1 cellular context compared by ENCODE assay signal in genomic region chr6:142353690-142354089, GRCh38.
TF ChIP-seq lines count a peak whose summit lies in the region.

No MANE protein-coding gene starts in this region.

TF ChIP-seq in HEK293, 187 proteins besides CTCF, POLR2A, EP300 and RAD21 (continued from another document):
- TF ChIP-seq ATF2 (tag by site-specific recombination; IDR thresholded peaks at IDR 0.05; ENCODE audit: low read depth) (peak; percentile 89), ZNF629 (tag by site-specific recombination; IDR thresholded peaks at IDR 0.05) (peak; percentile 47; the same call in 1 of the 2 replicates), ZBTB17 (tag by site-specific recombination; IDR thresholded peaks at IDR 0.05) (no peak), ZNF274 (IDR thresholded peaks at IDR 0.05; ENCODE audit: low read length) (no peak), ZNF274 (tag by site-specific recombination; IDR thresholded peaks at IDR 0.05; ENCODE audit: borderline replicate concordance) (no peak), ZBTB20 (tag by site-specific recombination; IDR thresholded peaks at IDR 0.05) (peak; percentile 31; the same call in 1 of the 2 replicates), ZNF146 (tag by site-specific recombination; IDR thresholded peaks at IDR 0.05) (no peak)
- TF ChIP-seq, protein P1, sequence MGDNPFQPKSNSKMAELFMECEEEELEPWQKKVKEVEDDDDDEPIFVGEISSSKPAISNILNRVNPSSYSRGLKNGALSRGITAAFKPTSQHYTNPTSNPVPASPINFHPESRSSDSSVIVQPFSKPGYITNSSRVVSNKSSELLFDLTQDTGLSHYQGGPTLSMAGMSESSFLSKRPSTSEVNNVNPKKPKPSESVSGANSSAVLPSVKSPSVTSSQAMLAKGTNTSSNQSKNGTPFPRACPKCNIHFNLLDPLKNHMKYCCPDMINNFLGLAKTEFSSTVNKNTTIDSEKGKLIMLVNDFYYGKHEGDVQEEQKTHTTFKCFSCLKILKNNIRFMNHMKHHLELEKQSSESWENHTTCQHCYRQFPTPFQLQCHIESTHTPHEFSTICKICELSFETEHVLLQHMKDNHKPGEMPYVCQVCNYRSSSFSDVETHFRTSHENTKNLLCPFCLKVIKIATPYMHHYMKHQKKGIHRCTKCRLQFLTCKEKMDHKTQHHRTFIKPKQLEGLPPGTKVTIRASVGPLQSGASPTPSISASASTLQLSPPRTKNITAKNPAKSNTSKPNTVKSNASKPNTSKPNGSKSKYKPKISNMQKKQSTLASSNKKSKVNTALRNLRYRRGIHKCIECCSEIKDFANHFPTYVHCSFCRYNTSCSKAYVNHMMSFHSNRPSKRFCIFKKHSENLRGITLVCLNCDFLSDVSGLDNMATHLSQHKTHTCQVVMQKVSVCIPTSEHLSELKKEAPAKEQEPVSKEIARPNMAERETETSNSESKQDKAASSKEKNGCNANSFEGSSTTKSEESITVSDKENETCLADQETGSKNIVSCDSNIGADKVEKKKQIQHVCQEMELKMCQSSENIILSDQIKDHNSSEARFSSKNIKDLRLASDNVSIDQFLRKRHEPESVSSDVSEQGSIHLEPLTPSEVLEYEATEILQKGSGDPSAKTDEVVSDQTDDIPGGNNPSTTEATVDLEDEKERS (tag by site-specific recombination; IDR thresholded peaks at IDR 0.05): no peak
